Comparison of ENCODE assay signal across 8 cellular contexts in the genomic region with DNA sequence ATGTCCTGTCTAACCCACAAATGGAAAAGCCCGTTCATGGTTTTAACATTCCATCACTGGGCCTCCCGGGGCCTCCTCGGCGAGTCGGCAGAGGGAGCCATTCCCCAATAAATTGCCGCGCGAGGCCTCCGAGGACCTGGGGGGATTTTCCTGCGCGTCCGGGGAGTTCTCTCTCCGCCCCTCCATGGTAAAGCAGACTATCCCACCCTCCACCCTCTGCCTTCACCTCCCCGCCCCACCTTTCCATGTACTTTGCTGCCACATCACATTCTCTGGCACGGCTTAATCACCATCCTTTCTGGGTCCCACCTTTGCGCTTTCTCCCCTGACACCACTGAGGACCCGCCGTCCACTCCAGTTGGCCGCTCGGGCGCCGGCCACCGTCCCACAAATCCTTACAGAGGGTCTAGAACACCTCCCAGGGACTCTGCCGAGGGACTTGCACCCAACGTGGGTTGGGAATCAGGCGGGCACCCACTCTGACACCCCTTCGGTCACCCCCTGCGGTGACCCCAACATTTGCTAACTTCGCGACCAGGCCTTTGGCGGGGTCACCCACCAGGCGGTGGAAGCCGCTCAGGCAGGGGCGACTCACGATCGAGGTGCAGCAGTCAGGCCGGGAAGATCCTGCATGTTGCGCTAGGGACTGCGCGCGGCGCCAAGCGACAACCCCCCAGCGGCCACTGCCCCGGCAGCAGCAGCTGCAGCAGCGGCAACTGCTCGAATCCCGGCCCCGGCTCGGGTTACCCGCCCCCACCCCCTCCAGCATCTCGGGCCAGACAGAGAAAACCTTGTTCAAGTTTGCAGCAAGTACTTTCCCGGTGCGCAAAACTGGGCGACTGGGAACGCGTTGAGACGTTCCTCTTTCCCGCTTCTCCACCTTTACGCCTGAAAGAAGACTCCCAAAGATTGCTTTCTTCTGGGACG.
DNase-seq lines count a peak whose midpoint lies in the region; ATAC-seq lines count a peak whose summit lies in the region.

Gene MEGF10, plus strand, starts transcription at position 778 of the 927 bp plus-strand sequence. CDS start 40,513 bp downstream, outside the sequence.

- peak; percentile 59 for ATAC-seq in HG03139 (IDR thresholded peaks at IDR 0.05; ENCODE audit: unreplicated experiment)
- no peak for ATAC-seq in GM18861 (IDR thresholded peaks at IDR 0.05; ENCODE audit: unreplicated experiment)

- DNase-seq in GM03348 (ENCODE audit: low spot score) = peak; percentile 81
- peak; percentile 27 for DNase-seq in UCSD-AML1 (lab: John Stamatoyannopoulos, UW; ENCODE audit: unreplicated experiment)
- peak; percentile 29 for DNase-seq in foreskin melanocyte
- DNase-seq in nucleus accumbens (lab: John Stamatoyannopoulos, UW) = peak in 55 of 56 donors; percentile 14 to 91 (median 73)
- no peak for DNase-seq in activated effector memory CD4-positive, alpha-beta T cell treated with anti-CD3 and anti-CD28 coated beads, Interleukin-2, amount 50 U/mL, for 16 hours
- no peak for DNase-seq in DMS153 treated with DMSO at 0.1 percent for 48 hours (lab: John Stamatoyannopoulos, UW; ENCODE audit: unreplicated experiment)

Comparison
In these comparisons a context has a peak if more than half of its experiments do, and no peak if none do; other contexts are left out.
1. DNase-seq: peak in GM03348 (single experiment), UCSD-AML1 (single experiment), foreskin melanocyte (single experiment) and nucleus accumbens (55 of 56); none in activated effector memory CD4-positive, alpha-beta T cell treated with anti-CD3 and anti-CD28 coated beads, Interleukin-2, amount 50 U/mL, for 16 hours (single experiment) and DMS153 treated with DMSO at 0.1 percent for 48 hours (single experiment).